Comparison of ENCODE assay signal across 24 cellular contexts in the genomic region with DNA sequence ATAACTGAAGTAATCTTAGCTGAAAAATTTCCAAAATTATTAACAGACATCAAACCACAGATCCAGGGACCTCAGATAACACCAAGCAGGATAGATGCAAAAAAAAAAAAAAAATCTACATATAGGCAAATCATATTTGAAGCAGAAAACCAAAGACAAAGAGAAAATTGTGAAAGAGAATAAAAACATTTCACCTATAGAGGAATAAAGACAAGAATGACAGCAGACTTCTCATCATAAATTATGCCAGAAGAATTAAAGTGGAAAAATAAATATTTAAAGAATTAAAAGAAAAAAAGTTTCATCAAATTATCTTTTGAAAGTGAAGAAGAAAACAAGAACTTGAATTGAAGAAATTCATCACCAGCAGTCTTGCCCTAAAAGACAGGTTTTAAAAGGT.
DNase-seq lines count a peak whose midpoint lies in the region; ATAC-seq, FAIRE-seq and TF ChIP-seq lines count a peak whose summit lies in the region.
"Had no signal": no experiment of that assay in that cellular context is flagged by ENCODE, and none has a peak within 500 bp of the region (broad histone marks: within the 10 kb centered on the region; RNA-seq: fewer than 3 reads in every experiment).

No MANE protein-coding gene starts in this region.

- H3K79me2 ChIP-seq in HepG2 (ENCODE audit: insufficient read depth, low read length) (no peaks in the 10 kb centered on the region), K562 (ENCODE audit: control insufficient read depth, insufficient read depth, low read length) (no peaks in the 10 kb centered on the region)

- H3K9me3 ChIP-seq in HepG2 (ENCODE audit: low read length) (peaks cover 26% of the 10 kb centered on the region), right lobe of liver (peaks cover 0 to 15% (median 0%) of the 10 kb centered on the region in 4 donors), K562 (replicated peaks; ENCODE audit: control insufficient read depth, insufficient read depth, low read depth, low read length) (no peaks in the 10 kb centered on the region)
- H3K9me3 ChIP-seq: A549, BE2C had no signal

- H3K4me1 ChIP-seq in HepG2 (ENCODE audit: insufficient read depth, low read length), result no peaks in the 10 kb centered on the region
- H3K4me1 ChIP-seq in right lobe of liver, result no peaks in the 10 kb centered on the region
- H3K4me1 ChIP-seq in K562 (replicated peaks in 1 of 2; ENCODE audit: control insufficient read depth in 2 of 2, insufficient read depth in 2 of 2, low read length in 2 of 2), result no peaks in the 10 kb centered on the region
- H3K4me1 ChIP-seq: A549; BE2C; BLaER1 treated with 17β-estradiol and CSF1 and Interleukin-3, amounts not matched to agents 10 nM and 100 nM had no signal

- no peak overlapping the region for H3K9ac ChIP-seq in HepG2 (ENCODE audit: insufficient read depth, low read depth, low read length)
- no peak overlapping the region for H3K9ac ChIP-seq in K562 (ENCODE audit: insufficient read depth in 1 of 2, low read depth in 2 of 2, low read length in 2 of 2)
- H3K9ac ChIP-seq: BLaER1 treated with 17β-estradiol and CSF1 and Interleukin-3, amounts not matched to agents 10 nM and 100 nM had no signal

- TF ChIP-seq POLR2A in HepG2 (IDR thresholded peaks at IDR 0.05; ENCODE audit: insufficient read depth in 1 of 2, low read depth in 2 of 2, low read length in 2 of 2) (no peak), right lobe of liver (IDR thresholded peaks at IDR 0.05) (no peak), K562 (conservative IDR thresholded peaks at IDR 0.05) (no peak)

- POLR2A ChIA-PET in HepG2 (lab: Yijun Ruan, JAX) (no interaction called here), K562 (lab: Yijun Ruan, JAX) (no interaction called here)

- no peaks in the 10 kb centered on the region for H4K20me1 ChIP-seq in HepG2 (ENCODE audit: insufficient read depth, low read length)
- no peaks in the 10 kb centered on the region for H4K20me1 ChIP-seq in K562 (replicated peaks; ENCODE audit: control insufficient read depth, insufficient read depth, low read length)
- H4K20me1 ChIP-seq: BLaER1 treated with 17β-estradiol and CSF1 and Interleukin-3, amounts not matched to agents 10 nM and 100 nM had no signal

- no peaks in the 10 kb centered on the region for H3K36me3 ChIP-seq in HepG2 (replicated peaks in 1 of 2; ENCODE audit: control insufficient read depth in 1 of 2, insufficient read depth in 2 of 2, low read length in 2 of 2)
- no peaks in the 10 kb centered on the region for H3K36me3 ChIP-seq in right lobe of liver
- no peaks in the 10 kb centered on the region for H3K36me3 ChIP-seq in K562 (ENCODE audit: control insufficient read depth, insufficient read depth, low read length)
- H3K36me3 ChIP-seq: BE2C; BLaER1 treated with 17β-estradiol and CSF1 and Interleukin-3, amounts not matched to agents 10 nM and 100 nM had no signal

- CTCF ChIA-PET in HepG2 (lab: Yijun Ruan, JAX; ENCODE audit: low intra/inter-chr PET ratio, low total read pairs) (no interaction called here), K562 (lab: Yijun Ruan, JAX; ENCODE audit: low intra/inter-chr PET ratio) (no interaction called here)

- ATAC-seq in HepG2 (no peak), right lobe of liver (no peak), K562 (no peak), HG02763 (IDR thresholded peaks at IDR 0.05; ENCODE audit: unreplicated experiment) (no peak)
- ATAC-seq: A549 had no signal

- H3K27ac ChIP-seq in HepG2 (ENCODE audit: extremely low read length, insufficient read depth, low read length) (no peak overlapping the region), right lobe of liver (no peak overlapping the region), K562 (ENCODE audit: extremely low read depth, low read depth, low read length) (no peak overlapping the region)
- H3K27ac ChIP-seq: 22Rv1; A549; BLaER1 treated with 17β-estradiol and CSF1 and Interleukin-3, amounts not matched to agents 10 nM and 100 nM had no signal

- intact Hi-C loops in HepG2 (cut with micrococcal nuclease; ENCODE audit: unreplicated experiment), result no loop called here
- intact Hi-C loops in right lobe of liver (cut with DNase I), result no loop called here
- intact Hi-C loops in K562 (cut with micrococcal nuclease), result no loop called here
- intact Hi-C loops in cardiac septum (cut with DNase I), result no loop called here

- H3K4me2 ChIP-seq in HepG2 (ENCODE audit: low read depth, low read length), result no peak overlapping the region
- H3K4me2 ChIP-seq in K562 (ENCODE audit: insufficient read depth, low read length), result no peak overlapping the region
- H3K4me2 ChIP-seq: A549; BLaER1 treated with 17β-estradiol and CSF1 and Interleukin-3, amounts not matched to agents 10 nM and 100 nM had no signal

- TF ChIP-seq EP300 in HepG2 (IDR thresholded peaks at IDR 0.05; ENCODE audit: low read depth in 2 of 2, low read length in 2 of 2), result no peak
- TF ChIP-seq EP300 in HepG2 (CRISPR knock-in tag; IDR thresholded peaks at IDR 0.05; ENCODE audit: borderline replicate concordance), result no peak
- TF ChIP-seq EP300 in K562 (IDR thresholded peaks at IDR 0.05; ENCODE audit: low read length), result no peak

- H3K4me3 ChIP-seq in HepG2 (replicated peaks in 1 of 3; ENCODE audit: insufficient read depth in 1 of 3, low read depth in 2 of 3, low read length in 3 of 3) (no peak overlapping the region), right lobe of liver (no peak overlapping the region), K562 (no peak overlapping the region)
- H3K4me3 ChIP-seq: A549; BLaER1 treated with 17β-estradiol and CSF1 and Interleukin-3, amounts not matched to agents 10 nM and 100 nM had no signal

- TF ChIP-seq RAD21 in HepG2 (CRISPR knock-in tag; IDR thresholded peaks at IDR 0.05) (no peak), K562 (CRISPR knock-in tag; conservative IDR thresholded peaks at IDR 0.05 in 1 of 2, IDR thresholded peaks at IDR 0.05 in 1 of 2) (no peak)

- H2AFZ ChIP-seq in HepG2 (ENCODE audit: low read length) (no peak overlapping the region), K562 (ENCODE audit: low read depth, low read length) (no peak overlapping the region)

- in situ Hi-C loops in HepG2 (cut with HindIII; ENCODE audit: extremely low pct_ligation_motif_present, low pct_unique_long_range_greater_than_20kb) (no loop called here), K562 (cut with MboI) (no loop called here)

- no peak for FAIRE-seq in HepG2 (lab: Jason Lieb, UNC)
- no peak for FAIRE-seq in K562 (lab: Jason Lieb, UNC)
- FAIRE-seq: A549, GM12891, GM18507, H1 had no signal

- H3K9me1 ChIP-seq in K562 (ENCODE audit: control insufficient read depth, insufficient read depth, low read length), result no peaks in the 10 kb centered on the region

- DNase-seq in HepG2 (ENCODE audit: low spot score), result no peak
- no peak for DNase-seq in right lobe of liver
- peak; percentile 1 for DNase-seq in SW480 (ENCODE audit: low spot score)
- no peak for DNase-seq in K562 (ENCODE audit: extremely low read depth in 1 of 4, low spot score in 3 of 4)
- no peak for DNase-seq in cerebellar cortex (ENCODE audit: low spot score)
- no peak for DNase-seq in cardiac septum (ENCODE audit: low spot score)
- DNase-seq: ACHN; AML-193; BE2C; Calu3; CD4-positive, alpha-beta T cell; CD8-positive, alpha-beta memory T cell; DMS53; DMS79 treated with DMSO at 0.1 percent for 48 hours; GF-D8; H7; HCEC 1CT had no signal

- H3K27me3 ChIP-seq in HepG2 (ENCODE audit: control insufficient read depth in 1 of 2, insufficient read depth in 2 of 2, low read length in 2 of 2), result no peaks in the 10 kb centered on the region
- no peaks in the 10 kb centered on the region for H3K27me3 ChIP-seq in right lobe of liver
- no peaks in the 10 kb centered on the region for H3K27me3 ChIP-seq in K562 (ENCODE audit: control insufficient read depth in 2 of 2, insufficient read depth in 2 of 2, low read length in 2 of 2)
- H3K27me3 ChIP-seq: BE2C; BLaER1 treated with 17β-estradiol and CSF1 and Interleukin-3, amounts not matched to agents 10 nM and 100 nM had no signal

- BruUV-seq in HepG2 (replicated peaks; lab: Mats Ljungman, UMichigan) (no TSS peak), K562 (replicated peaks; lab: Mats Ljungman, UMichigan) (no TSS peak)

- TF ChIP-seq CTCF in HepG2 (CRISPR knock-in tag; IDR thresholded peaks at IDR 0.05) (no peak), right lobe of liver (IDR thresholded peaks at IDR 0.05) (no peak), K562 (IDR thresholded peaks at IDR 0.05 in 2 of 3, conservative IDR thresholded peaks at IDR 0.05 in 1 of 3; ENCODE audit: insufficient read depth in 2 of 3, low read depth in 1 of 3, low read length in 3 of 3) (no peak)

TF ChIP-seq in HepG2, 621 proteins besides CTCF, POLR2A, EP300 and RAD21 (continues in another document):
- TF ChIP-seq, protein P1, sequence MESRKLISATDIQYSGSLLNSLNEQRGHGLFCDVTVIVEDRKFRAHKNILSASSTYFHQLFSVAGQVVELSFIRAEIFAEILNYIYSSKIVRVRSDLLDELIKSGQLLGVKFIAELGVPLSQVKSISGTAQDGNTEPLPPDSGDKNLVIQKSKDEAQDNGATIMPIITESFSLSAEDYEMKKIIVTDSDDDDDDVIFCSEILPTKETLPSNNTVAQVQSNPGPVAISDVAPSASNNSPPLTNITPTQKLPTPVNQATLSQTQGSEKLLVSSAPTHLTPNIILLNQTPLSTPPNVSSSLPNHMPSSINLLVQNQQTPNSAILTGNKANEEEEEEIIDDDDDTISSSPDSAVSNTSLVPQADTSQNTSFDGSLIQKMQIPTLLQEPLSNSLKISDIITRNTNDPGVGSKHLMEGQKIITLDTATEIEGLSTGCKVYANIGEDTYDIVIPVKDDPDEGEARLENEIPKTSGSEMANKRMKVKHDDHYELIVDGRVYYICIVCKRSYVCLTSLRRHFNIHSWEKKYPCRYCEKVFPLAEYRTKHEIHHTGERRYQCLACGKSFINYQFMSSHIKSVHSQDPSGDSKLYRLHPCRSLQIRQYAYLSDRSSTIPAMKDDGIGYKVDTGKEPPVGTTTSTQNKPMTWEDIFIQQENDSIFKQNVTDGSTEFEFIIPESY (CRISPR knock-in tag; IDR thresholded peaks at IDR 0.05), result no peak
- TF ChIP-seq CEBPG (CRISPR knock-in tag; IDR thresholded peaks at IDR 0.05), result no peak

TF ChIP-seq in K562, 482 proteins besides CTCF, POLR2A, EP300 and RAD21:
- TF ChIP-seq, protein P2, sequence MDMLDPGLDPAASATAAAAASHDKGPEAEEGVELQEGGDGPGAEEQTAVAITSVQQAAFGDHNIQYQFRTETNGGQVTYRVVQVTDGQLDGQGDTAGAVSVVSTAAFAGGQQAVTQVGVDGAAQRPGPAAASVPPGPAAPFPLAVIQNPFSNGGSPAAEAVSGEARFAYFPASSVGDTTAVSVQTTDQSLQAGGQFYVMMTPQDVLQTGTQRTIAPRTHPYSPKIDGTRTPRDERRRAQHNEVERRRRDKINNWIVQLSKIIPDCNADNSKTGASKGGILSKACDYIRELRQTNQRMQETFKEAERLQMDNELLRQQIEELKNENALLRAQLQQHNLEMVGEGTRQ (CRISPR knock-in tag; IDR thresholded peaks at IDR 0.05), result no peak
- peak; percentile 53; the same call in 1 of the 2 replicates for TF ChIP-seq TRIM28 (IDR thresholded peaks at IDR 0.05)
- TF ChIP-seq ZNF696 (CRISPR knock-in tag; conservative IDR thresholded peaks at IDR 0.05), result no peak
- TF ChIP-seq CBX3 (IDR thresholded peaks at IDR 0.05; ENCODE audit: borderline replicate concordance in 1 of 2, low read length in 2 of 2), result peak in 1 of 2 experiments; percentile 21; a peak in 1 of 3 replicates
